9 cellular contexts compared by ENCODE assay signal in the genomic region with DNA sequence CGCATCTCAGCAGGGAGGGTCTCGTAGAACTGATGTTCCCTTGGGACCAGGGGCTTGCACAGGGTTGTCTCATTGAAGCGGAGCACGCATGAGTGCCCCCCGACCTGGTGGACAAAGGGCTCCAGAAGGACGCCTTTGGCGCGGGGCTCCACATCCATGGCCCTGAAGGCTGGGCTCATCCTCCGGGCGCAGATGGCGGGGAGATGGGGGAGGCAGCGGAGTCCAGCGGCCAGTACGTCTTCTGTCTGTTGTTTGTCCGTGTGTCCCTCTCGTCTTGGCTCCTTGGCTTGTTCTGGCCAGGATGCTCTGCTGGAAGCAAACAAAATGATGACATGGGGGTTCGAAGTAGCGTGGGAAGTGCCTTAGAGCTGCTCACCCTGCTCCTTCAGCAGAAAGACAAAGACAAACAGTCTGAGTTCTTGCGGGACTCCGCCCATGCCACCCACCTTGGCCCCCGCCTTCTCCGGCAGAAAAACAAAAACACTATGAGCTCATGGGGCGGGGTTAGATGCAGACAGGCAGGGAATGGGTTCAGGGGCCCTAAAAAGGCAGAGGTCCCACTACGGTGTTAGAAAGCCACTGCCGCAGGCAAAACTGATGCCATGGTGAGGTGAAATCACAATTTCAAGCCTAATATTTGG. TPM values are rescaled to one million over a fixed set of nuclear protein-coding genes. Genes with fewer than 3 reads are reported as not detected.
DNase-seq lines count a peak whose midpoint lies in the region; ATAC-seq and TF ChIP-seq lines count a peak whose summit lies in the region.
"Had no signal": no experiment of that assay in that cellular context is flagged by ENCODE, and none has a peak within 500 bp of the region (broad histone marks: within the 10 kb centered on the region; RNA-seq: fewer than 3 reads in every experiment).

No MANE protein-coding gene starts in this region.

- H4K20me1 ChIP-seq in neural progenitor cell (ENCODE audit: low read depth): peaks cover 100% of the 10 kb centered on the region

- ATAC-seq in GM19023 (IDR thresholded peaks at IDR 0.05; ENCODE audit: unreplicated experiment) (no peak), GM18505 (IDR thresholded peaks at IDR 0.05; ENCODE audit: unreplicated experiment) (no peak)

- peak overlapping the region; percentile 81 for H3K27ac ChIP-seq in neural progenitor cell

- peaks cover 17% of the 10 kb centered on the region for H3K4me1 Mint-ChIP-seq in neural progenitor cell

- H3K4me2 ChIP-seq in neural progenitor cell: peak overlapping the region; percentile 32

- H3K4me1 ChIP-seq in neural progenitor cell: peaks cover 23% of the 10 kb centered on the region

- peaks cover 41% of the 10 kb centered on the region for H3K36me3 Mint-ChIP-seq in neural progenitor cell

- no peaks in the 10 kb centered on the region for H3K27me3 ChIP-seq in neural progenitor cell

- TF ChIP-seq CTCF in neural progenitor cell (IDR thresholded peaks at IDR 0.05): no peak

- DNase-seq in AG08395 (ENCODE audit: low spot score): peak; percentile 73
- peak; percentile 23 for DNase-seq in SW480 (ENCODE audit: low spot score)
- DNase-seq in fibroblast of the conjunctiva (ENCODE audit: low read depth): peak; percentile 50
- peak; percentile 79 for DNase-seq in neural progenitor cell (ENCODE audit: low spot score)
- no peak for DNase-seq in activated gamma-delta T cell treated with Interleukin-2 at 50 U/mL for 16 hours
- no peak for DNase-seq in NCI-H510A (lab: John Stamatoyannopoulos, UW)
- DNase-seq: stimulated activated CD4-positive, alpha-beta T cell treated with anti-CD3 and anti-CD28 coated beads, Interleukin-15, amount 100 ng/mL, for 24 hours had no signal

- peaks cover 91% of the 10 kb centered on the region for H3K79me2 ChIP-seq in neural progenitor cell (ENCODE audit: low read depth)

- H3K27me3 Mint-ChIP-seq in neural progenitor cell (ENCODE audit: insufficient read depth, low read depth): peaks cover 2% of the 10 kb centered on the region

- no peak overlapping the region for H2AFZ ChIP-seq in neural progenitor cell (replicated peaks)

- H3K4me3 Mint-ChIP-seq in neural progenitor cell: peak overlapping the region; percentile 63

- H3K9me3 Mint-ChIP-seq in neural progenitor cell: no peaks in the 10 kb centered on the region

- peaks cover 20% of the 10 kb centered on the region for H3K36me3 ChIP-seq in neural progenitor cell

- no peak overlapping the region for H3K9ac ChIP-seq in neural progenitor cell

- no peak overlapping the region for H3K4me3 ChIP-seq in neural progenitor cell

- H3F3A ChIP-seq in neural progenitor cell (ENCODE audit: low read depth): peaks cover 74% of the 10 kb centered on the region

- no peaks in the 10 kb centered on the region for H3K9me3 ChIP-seq in neural progenitor cell (ENCODE audit: low read depth)

- no peak overlapping the region for H3K27ac Mint-ChIP-seq in neural progenitor cell

- TF ChIP-seq POLR2A in GM18505 (IDR thresholded peaks at IDR 0.05; ENCODE audit: borderline replicate concordance, extremely low read depth, insufficient read depth, insufficient read length): no peak

RNA-seq across cellular contexts. Expression of a gene that starts 9.5 kb away (rescaled TPM):
- total RNA-seq in neural progenitor cell (ENCODE audit: low replicate concordance): 32.8 and 69.1 TPM in 2 replicates

RNA-seq across cellular contexts. Expression of a gene that starts 21.8 kb away (rescaled TPM):
- total RNA-seq in neural progenitor cell (ENCODE audit: low replicate concordance): 130 and 186 TPM in 2 replicates

RNA-seq across cellular contexts. Expression of a gene that starts 32.5 kb away (rescaled TPM):
- total RNA-seq in neural progenitor cell (ENCODE audit: low replicate concordance): 9.9 and 22.3 TPM in 2 replicates

RNA-seq across cellular contexts. Expression of a gene that starts 60.0 kb away (rescaled TPM):
- 42.5 and 78.9 TPM in 2 replicates for total RNA-seq in neural progenitor cell (ENCODE audit: low replicate concordance)

Comparison
In these comparisons a context has a peak if more than half of its experiments do, and no peak if none do; other contexts are left out.
1. DNase-seq: peak in AG08395 (single experiment), SW480 (single experiment), fibroblast of the conjunctiva (single experiment) and neural progenitor cell (single experiment); none in activated gamma-delta T cell treated with Interleukin-2 at 50 U/mL for 16 hours (single experiment) and NCI-H510A (single experiment).